ENCODE assay signal across 25 cellular contexts in the genomic region with DNA sequence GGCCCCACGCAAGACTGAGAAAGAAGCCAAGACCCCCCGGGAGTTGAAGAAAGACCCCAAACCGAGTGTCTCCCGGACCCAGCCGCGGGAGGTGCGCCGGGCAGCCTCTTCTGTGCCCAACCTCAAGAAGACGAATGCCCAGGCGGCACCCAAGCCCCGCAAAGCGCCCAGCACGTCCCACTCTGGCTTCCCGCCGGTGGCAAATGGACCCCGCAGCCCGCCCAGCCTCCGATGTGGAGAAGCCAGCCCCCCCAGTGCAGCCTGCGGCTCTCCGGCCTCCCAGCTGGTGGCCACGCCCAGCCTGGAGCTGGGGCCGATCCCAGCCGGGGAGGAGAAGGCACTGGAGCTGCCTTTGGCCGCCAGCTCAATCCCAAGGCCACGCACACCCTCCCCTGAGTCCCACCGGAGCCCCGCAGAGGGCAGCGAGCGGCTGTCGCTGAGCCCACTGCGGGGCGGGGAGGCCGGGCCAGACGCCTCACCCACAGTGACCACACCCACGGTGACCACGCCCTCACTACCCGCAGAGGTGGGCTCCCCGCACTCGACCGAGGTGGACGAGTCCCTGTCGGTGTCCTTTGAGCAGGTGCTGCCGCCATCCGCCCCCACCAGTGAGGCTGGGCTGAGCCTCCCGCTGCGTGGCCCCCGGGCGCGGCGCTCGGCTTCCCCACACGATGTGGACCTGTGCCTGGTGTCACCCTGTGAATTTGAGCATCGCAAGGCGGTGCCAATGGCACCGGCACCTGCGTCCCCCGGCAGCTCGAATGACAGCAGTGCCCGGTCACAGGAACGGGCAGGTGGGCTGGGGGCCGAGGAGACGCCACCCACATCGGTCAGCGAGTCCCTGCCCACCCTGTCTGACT. TPM values are rescaled to one million over a fixed set of nuclear protein-coding genes. Genes with fewer than 3 reads are reported as not detected.
"Had no signal": no experiment of that assay in that cellular context is flagged by ENCODE, and none has a peak within 500 bp of the region (broad histone marks: within the 10 kb centered on the region; RNA-seq: fewer than 3 reads in every experiment).

No MANE protein-coding gene starts in this region.

- H3K9me3 ChIP-seq: ascending aorta, breast epithelium, colonic mucosa, sigmoid colon, tibial artery had no signal

- H3K36me3 ChIP-seq: breast epithelium had no signal

- H3K27me3 Mint-ChIP-seq: activated CD4-positive, alpha-beta T cell treated with anti-CD3 and anti-CD28 coated beads, Interleukin-2, amount 10 ng/mL, durations not matched to agents 7 days and 5 days; activated naive CD4-positive, alpha-beta T cell treated with anti-CD3 and anti-CD28 coated beads, Interleukin-2, amount 50 U/mL, for 24 hours; central memory CD8-positive, alpha-beta T cell; naive thymus-derived CD4-positive, alpha-beta T cell; progenitor cell of endocrine pancreas; stimulated activated naive B cell treated with anti-CD40 and anti-IgM and Interleukin-4, amounts not matched to agents 10 μg/mL and 1 μg/mL and 100 μg/mL, for 72 hours; T-cell had no signal

- H3K4me3 ChIP-seq: ascending aorta, breast epithelium, colonic mucosa, heart left ventricle, lung, sigmoid colon, smooth muscle cell, tibial artery had no signal

- H3K27ac Mint-ChIP-seq: activated CD4-positive, alpha-beta T cell treated with anti-CD3 and anti-CD28 coated beads, Interleukin-2, amount 10 ng/mL, durations not matched to agents 7 days and 5 days; activated CD8-positive, alpha-beta T cell treated with anti-CD3 and anti-CD28 coated beads, Interleukin-2, amount 10 ng/mL, durations not matched to agents 7 days and 5 days; activated naive CD4-positive, alpha-beta T cell treated with anti-CD3 and anti-CD28 coated beads, Interleukin-2, amount 50 U/mL, for 24 hours; activated T-helper 1 cell treated with anti-CD3 and anti-CD28 coated beads, Interleukin-12 subunit alpha, Interleukin-12 subunit beta, Interleukin-2, Interleukin-4 antibody, amounts not matched to agents 30 ng/mL and 10 ng/mL and 1 ng/mL, durations not matched to agents 14 hours and 24 hours and 36 hours; endodermal cell; naive thymus-derived CD4-positive, alpha-beta T cell; progenitor cell of endocrine pancreas; stimulated activated naive B cell treated with anti-CD40 and anti-IgM and Interleukin-4, amounts not matched to agents 10 μg/mL and 1 μg/mL and 100 μg/mL, for 72 hours; T-cell; T-helper 2 cell treated with Interferon-gamma antibody and Interleukin-4, amounts not matched to agents 5 μg/mL and 100 μg/mL, for 36 hours had no signal

- DNase-seq: activated CD4-positive, alpha-beta T cell treated with anti-CD3 and anti-CD28 coated beads, Interleukin-2, amount 10 ng/mL, durations not matched to agents 7 days and 5 days; activated CD4-positive, CD25-positive, alpha-beta regulatory T cell treated with anti-CD3 and anti-CD28 coated beads, Interleukin-2, amount 50 U/mL, for 72 hours; activated CD8-positive, alpha-beta T cell treated with anti-CD3 and anti-CD28 coated beads, Interleukin-2, amount 10 ng/mL, durations not matched to agents 7 days and 5 days; activated gamma-delta T cell treated with Interleukin-2 at 50 U/mL for 16 hours; colonic mucosa; endodermal cell; naive thymus-derived CD4-positive, alpha-beta T cell; retina; sigmoid colon; stimulated activated CD4-positive, alpha-beta T cell treated with anti-CD3 and anti-CD28 coated beads, Interleukin-15, amount 100 ng/mL, for 24 hours; stimulated activated naive B cell treated with anti-CD40 and anti-IgM and Interleukin-4, amounts not matched to agents 10 μg/mL and 1 μg/mL and 100 μg/mL, for 72 hours; T-cell; tibial artery had no signal

- H3K4me3 Mint-ChIP-seq: activated CD4-positive, alpha-beta T cell treated with anti-CD3 and anti-CD28 coated beads, Interleukin-2, amount 10 ng/mL, durations not matched to agents 7 days and 5 days; activated CD8-positive, alpha-beta T cell treated with anti-CD3 and anti-CD28 coated beads, Interleukin-2, amount 10 ng/mL, durations not matched to agents 7 days and 5 days; activated naive CD4-positive, alpha-beta T cell treated with anti-CD3 and anti-CD28 coated beads, Interleukin-2, amount 50 U/mL, for 24 hours; activated T-helper 1 cell treated with anti-CD3 and anti-CD28 coated beads, Interleukin-12 subunit alpha, Interleukin-12 subunit beta, Interleukin-2, Interleukin-4 antibody, amounts not matched to agents 30 ng/mL and 10 ng/mL and 1 ng/mL, durations not matched to agents 14 hours and 24 hours and 36 hours; central memory CD8-positive, alpha-beta T cell; endodermal cell; naive thymus-derived CD4-positive, alpha-beta T cell; neural crest cell; stimulated activated naive B cell treated with anti-CD40 and anti-IgM and Interleukin-4, amounts not matched to agents 10 μg/mL and 1 μg/mL and 100 μg/mL, for 72 hours; T-cell; T-helper 2 cell treated with Interferon-gamma antibody and Interleukin-4, amounts not matched to agents 5 μg/mL and 100 μg/mL, for 36 hours had no signal

- H3K9me3 Mint-ChIP-seq: activated CD4-positive, alpha-beta T cell treated with anti-CD3 and anti-CD28 coated beads, Interleukin-2, amount 10 ng/mL, durations not matched to agents 7 days and 5 days; activated naive CD4-positive, alpha-beta T cell treated with anti-CD3 and anti-CD28 coated beads, Interleukin-2, amount 50 U/mL, for 24 hours; activated T-helper 1 cell treated with anti-CD3 and anti-CD28 coated beads, Interleukin-12 subunit alpha, Interleukin-12 subunit beta, Interleukin-2, Interleukin-4 antibody, amounts not matched to agents 30 ng/mL and 10 ng/mL and 1 ng/mL, durations not matched to agents 14 hours and 24 hours and 36 hours; central memory CD8-positive, alpha-beta T cell; endodermal cell; naive thymus-derived CD4-positive, alpha-beta T cell; T-cell; T-helper 2 cell treated with Interferon-gamma antibody and Interleukin-4, amounts not matched to agents 5 μg/mL and 100 μg/mL, for 36 hours had no signal

- H3K4me2 ChIP-seq: smooth muscle cell had no signal

- ATAC-seq: activated CD8-positive, alpha-beta T cell treated with anti-CD3 and anti-CD28 coated beads, Interleukin-2, amount 10 ng/mL, durations not matched to agents 7 days and 5 days; heart left ventricle; naive thymus-derived CD4-positive, alpha-beta T cell; stimulated activated naive B cell treated with anti-CD40 and anti-IgM and Interleukin-4, amounts not matched to agents 10 μg/mL and 1 μg/mL and 100 μg/mL, for 72 hours; T-cell had no signal

- H3K4me1 Mint-ChIP-seq: endodermal cell had no signal

- H3K27ac ChIP-seq: ascending aorta, breast epithelium, colonic mucosa, heart left ventricle, sigmoid colon, tibial artery, VCaP had no signal

- H3K4me1 ChIP-seq: breast epithelium, colonic mucosa had no signal

- H3K27me3 ChIP-seq: ascending aorta, breast epithelium, colonic mucosa, heart left ventricle, sigmoid colon, tibial artery had no signal

RNA-seq across cellular contexts. Expression of a gene that starts 24.1 kb away (rescaled TPM):
- total RNA-seq: ascending aorta had no signal

RNA-seq across cellular contexts. Expression of a gene that starts 39.0 kb away (rescaled TPM):
- total RNA-seq: activated T-helper 1 cell treated with anti-CD3 and anti-CD28 coated beads, Interleukin-12 subunit alpha, Interleukin-12 subunit beta, Interleukin-2, Interleukin-4 antibody, amounts not matched to agents 30 ng/mL and 10 ng/mL and 1 ng/mL, durations not matched to agents 14 hours and 24 hours and 36 hours had no signal
